10 cellular contexts compared by ENCODE assay signal in the genomic region with DNA sequence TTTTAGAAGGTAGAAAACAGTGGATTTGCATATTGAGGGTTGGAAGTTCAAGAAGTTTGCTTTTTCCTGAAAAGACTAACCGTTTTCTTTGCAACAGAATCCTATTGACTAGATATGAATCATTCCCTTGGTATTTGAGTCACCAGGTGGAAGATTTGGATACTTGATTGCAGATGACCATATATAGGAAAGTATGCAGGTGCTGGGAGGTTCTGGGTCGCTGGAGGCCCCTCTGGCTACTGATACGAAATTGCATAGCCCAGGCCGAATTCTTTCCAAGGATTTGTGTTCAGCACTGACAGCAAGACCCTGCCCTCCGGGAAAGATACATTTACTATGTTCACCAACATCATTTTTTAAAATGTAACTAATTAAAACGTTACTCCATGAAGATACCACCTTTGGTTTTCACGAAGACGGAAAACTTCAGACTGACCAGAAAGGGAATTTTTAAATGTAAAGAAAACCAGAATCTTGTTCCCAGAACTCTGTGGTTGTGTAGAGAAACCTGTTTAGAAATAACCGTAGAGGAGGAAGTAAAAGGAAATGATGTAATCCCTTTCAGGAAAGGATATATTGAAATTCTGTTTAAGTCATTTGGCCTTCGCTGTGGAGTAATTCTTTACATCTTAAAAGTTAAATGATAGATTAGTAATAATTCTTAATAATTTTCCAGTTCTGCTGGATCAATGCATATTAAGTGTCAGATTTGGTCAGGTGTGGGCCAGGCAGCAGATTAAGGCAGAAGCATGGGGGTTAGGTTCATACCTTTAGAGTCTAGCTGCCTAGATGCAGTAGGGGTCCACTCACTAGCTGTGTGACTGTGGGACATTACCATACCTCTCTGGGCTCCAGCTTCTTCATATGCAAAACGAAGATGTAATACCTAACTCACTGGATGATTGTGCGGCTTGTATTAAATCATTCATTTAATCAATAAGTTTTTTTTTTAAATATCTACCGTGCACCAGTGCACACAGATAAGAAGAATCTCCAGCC. TPM values are rescaled to one million over a fixed set of nuclear protein-coding genes. Genes with fewer than 3 reads are reported as not detected.
A peak's percentile ranks its signal among the peaks of the same experiment; 100 is the strongest.
DNase-seq lines count a peak whose midpoint lies in the region; ATAC-seq, FAIRE-seq and TF ChIP-seq lines count a peak whose summit lies in the region.
"Had no signal": no experiment of that assay in that cellular context is flagged by ENCODE, and none has a peak within 500 bp of the region (broad histone marks: within the 10 kb centered on the region; RNA-seq: fewer than 3 reads in every experiment).

No MANE protein-coding gene starts in this region.

- H3K9me3 Mint-ChIP-seq in activated naive CD4-positive, alpha-beta T cell treated with anti-CD3 and anti-CD28 coated beads, Interleukin-2, amount 10 ng/mL, durations not matched to agents 7 days and 5 days: peaks cover 2% of the 10 kb centered on the region
- H3K9me3 Mint-ChIP-seq: IgD-negative memory B cell had no signal

- no peak for DNase-seq in activated naive CD4-positive, alpha-beta T cell treated with anti-CD3 and anti-CD28 coated beads, Interleukin-2, amount 10 ng/mL, durations not matched to agents 7 days and 5 days
- no peak for DNase-seq in activated naive CD4-positive, alpha-beta T cell (lab: John Stamatoyannopoulos, UW)
- peak; percentile 77 for DNase-seq in iPS-NIHi7 (ENCODE audit: extremely low spot score)
- no peak for DNase-seq in suprapubic skin (ENCODE audit: low spot score in 2 of 2)
- DNase-seq in kidney: no peak
- no peak for DNase-seq in DMS 273 treated with DMSO at 0.1 percent for 48 hours (lab: John Stamatoyannopoulos, UW)

- H3K27me3 ChIP-seq in suprapubic skin: no peaks in the 10 kb centered on the region

- peak overlapping the region; percentile 16 for H3K4me3 Mint-ChIP-seq in activated naive CD4-positive, alpha-beta T cell treated with anti-CD3 and anti-CD28 coated beads, Interleukin-2, amount 10 ng/mL, durations not matched to agents 7 days and 5 days
- H3K4me3 Mint-ChIP-seq: CD4-positive, CD25-positive, alpha-beta regulatory T cell had no signal

- H3K27ac ChIP-seq in VCaP (peak overlapping the region; percentile 66), suprapubic skin (peak overlapping the region; percentile 57), kidney (ENCODE audit: low read depth in 2 of 2, low read length in 2 of 2) (peak overlapping the region in 1 of 2 donors; percentile 63)

- 59% methylated on average over 13 of the region's 13 CpGs for WGBS in suprapubic skin

- no peak for TF ChIP-seq POLR2A in suprapubic skin (IDR thresholded peaks at IDR 0.05)

- H3K9ac ChIP-seq in kidney (ENCODE audit: low read length in 2 of 2): peak overlapping the region in 1 of 2 donors; percentile 80

- peak overlapping the region; percentile 59 for H3K4me3 ChIP-seq in suprapubic skin
- H3K4me3 ChIP-seq in kidney (ENCODE audit: low read length in 2 of 2): peak overlapping the region in 1 of 2 donors; percentile 51

- no peaks in the 10 kb centered on the region for H3K36me3 ChIP-seq in suprapubic skin
- no peaks in the 10 kb centered on the region for H3K36me3 ChIP-seq in kidney (ENCODE audit: control insufficient read depth in 1 of 2, insufficient read depth in 2 of 2, low read length in 2 of 2)

- H3K9me3 ChIP-seq in suprapubic skin (no peaks in the 10 kb centered on the region), kidney (ENCODE audit: control insufficient read depth in 1 of 2, low read length in 2 of 2) (no peaks in the 10 kb centered on the region)

- H3K27ac Mint-ChIP-seq in activated naive CD4-positive, alpha-beta T cell treated with anti-CD3 and anti-CD28 coated beads, Interleukin-2, amount 10 ng/mL, durations not matched to agents 7 days and 5 days: no peak overlapping the region
- H3K27ac Mint-ChIP-seq: CD4-positive, CD25-positive, alpha-beta regulatory T cell; IgD-negative memory B cell had no signal

- CTCF ChIA-PET in activated naive CD4-positive, alpha-beta T cell treated with anti-CD3 and anti-CD28 coated beads, Interleukin-2, amount 10 ng/mL, durations not matched to agents 7 days and 5 days (lab: Charles Lee): no interaction called here

- intact Hi-C loops in kidney (cut with DNase I): no loop called here

- H3K4me1 Mint-ChIP-seq in activated naive CD4-positive, alpha-beta T cell treated with anti-CD3 and anti-CD28 coated beads, Interleukin-2, amount 10 ng/mL, durations not matched to agents 7 days and 5 days: peaks cover 17% of the 10 kb centered on the region

- H3K36me3 Mint-ChIP-seq in activated naive CD4-positive, alpha-beta T cell treated with anti-CD3 and anti-CD28 coated beads, Interleukin-2, amount 10 ng/mL, durations not matched to agents 7 days and 5 days: peaks cover 3% of the 10 kb centered on the region
- H3K36me3 Mint-ChIP-seq: CD4-positive, CD25-positive, alpha-beta regulatory T cell; IgD-negative memory B cell had no signal

- TF ChIP-seq CTCF in VCaP (conservative IDR thresholded peaks at IDR 0.05) (no peak), suprapubic skin (IDR thresholded peaks at IDR 0.05) (no peak), kidney (IDR thresholded peaks at IDR 0.05; ENCODE audit: borderline replicate concordance, extremely low read depth, insufficient read depth) (no peak)

- TF ChIP-seq EP300 in suprapubic skin (IDR thresholded peaks at IDR 0.05): no peak

- H3K27me3 Mint-ChIP-seq in activated naive CD4-positive, alpha-beta T cell treated with anti-CD3 and anti-CD28 coated beads, Interleukin-2, amount 10 ng/mL, durations not matched to agents 7 days and 5 days: peaks cover 46% of the 10 kb centered on the region

- no peak for ATAC-seq in GM19328 (IDR thresholded peaks at IDR 0.05; ENCODE audit: unreplicated experiment)

- H3K4me1 ChIP-seq in suprapubic skin: peaks cover 15% of the 10 kb centered on the region
- H3K4me1 ChIP-seq in kidney (ENCODE audit: control insufficient read depth in 1 of 2, insufficient read depth in 1 of 2, low read depth in 1 of 2, low read length in 2 of 2): peaks cover 0 to 7% of the 10 kb centered on the region in 2 donors

- FAIRE-seq in kidney (lab: Jason Lieb, UNC): no peak

RNA-seq across cellular contexts. Expression of gene ANXA3, which starts 1.1 kb away (rescaled TPM):
- 10 to 100 TPM; 13.8 to 36.7 (median 19.8) TPM for total RNA-seq in suprapubic skin
- 79.9 TPM for total RNA-seq in kidney
- 33.7 TPM for polyA plus RNA-seq in kidney (ENCODE audit: insufficient read depth, low read depth, low replicate concordance)
- total RNA-seq: CD4-positive, CD25-positive, alpha-beta regulatory T cell had no signal
- polyA plus RNA-seq: CD4-positive, CD25-positive, alpha-beta regulatory T cell had no signal
